In genomic region chr14:20836668-20837338, GRCh38 we compare ENCODE assay signal across 8 cellular contexts. TPM values are rescaled to one million over a fixed set of nuclear protein-coding genes. Genes with fewer than 3 reads are reported as not detected.
DNase-seq lines count a peak whose midpoint lies in the region; ATAC-seq and TF ChIP-seq lines count a peak whose summit lies in the region.

No MANE protein-coding gene starts in this region.

- H3K27ac ChIP-seq in OCI-LY3 (ENCODE audit: low read length): no peak overlapping the region

- H3K4me3 Mint-ChIP-seq in progenitor cell of endocrine pancreas (ENCODE audit: low read depth): no peak overlapping the region

- H3K36me3 ChIP-seq in OCI-LY3 (replicated peaks; ENCODE audit: low read depth, low read length): no peaks in the 10 kb centered on the region

- ATAC-seq in HG02973 (IDR thresholded peaks at IDR 0.05; ENCODE audit: unreplicated experiment): no peak
- ATAC-seq in HG02759 (IDR thresholded peaks at IDR 0.05; ENCODE audit: unreplicated experiment): no peak

- H3K4me2 ChIP-seq in OCI-LY3 (ENCODE audit: low read length): no peak overlapping the region

- no peaks in the 10 kb centered on the region for H3K36me3 Mint-ChIP-seq in progenitor cell of endocrine pancreas (ENCODE audit: insufficient read depth)

- no peaks in the 10 kb centered on the region for H3K9me3 Mint-ChIP-seq in progenitor cell of endocrine pancreas (ENCODE audit: low read depth)

- no peak overlapping the region for H3K9ac ChIP-seq in OCI-LY3 (ENCODE audit: low read length)

- no peaks in the 10 kb centered on the region for H4K20me1 ChIP-seq in OCI-LY3 (ENCODE audit: insufficient read depth, low read length)

- no peaks in the 10 kb centered on the region for H3K27me3 Mint-ChIP-seq in progenitor cell of endocrine pancreas

- no peak overlapping the region for H3K4me3 ChIP-seq in OCI-LY3 (ENCODE audit: low read length)

- H3K4me1 Mint-ChIP-seq in progenitor cell of endocrine pancreas (ENCODE audit: low read depth): peaks cover 2% of the 10 kb centered on the region

- H3K79me2 ChIP-seq in OCI-LY3 (ENCODE audit: low read length): no peaks in the 10 kb centered on the region

- DNase-seq in ELF-1 (ENCODE audit: low read depth, low spot score) (peak; percentile 36), fibroblast of peridontal ligament (ENCODE audit: extremely low read depth) (peak; percentile 37), progenitor cell of endocrine pancreas (ENCODE audit: low spot score, unreplicated experiment) (no peak), COLO668 (lab: John Stamatoyannopoulos, UW; ENCODE audit: unreplicated experiment) (no peak)
- DNase-seq in activated CD4-positive, alpha-beta T cell treated with anti-CD3 and anti-CD28 coated beads, Interleukin-2, amount 50 U/mL, for 48 hours: no peak

- TF ChIP-seq CTCF in OCI-LY3 (IDR thresholded peaks at IDR 0.05; ENCODE audit: low read depth, low read length) (peak; percentile 14), progenitor cell of endocrine pancreas (IDR thresholded peaks at IDR 0.05; ENCODE audit: unreplicated experiment) (peak; percentile 58)

- H3K27ac Mint-ChIP-seq in progenitor cell of endocrine pancreas: no peak overlapping the region

- H3K4me1 ChIP-seq in OCI-LY3 (ENCODE audit: low read length): no peaks in the 10 kb centered on the region

- H2AFZ ChIP-seq in OCI-LY3 (ENCODE audit: low read depth, low read length): no peak overlapping the region

- no peaks in the 10 kb centered on the region for H3K27me3 ChIP-seq in OCI-LY3 (ENCODE audit: low read depth, low read length)

- H3K9me3 ChIP-seq in OCI-LY3 (ENCODE audit: insufficient read depth, low read length): no peaks in the 10 kb centered on the region

RNA-seq across cellular contexts. Expression of gene RNASE1, which starts 34.2 kb away (rescaled TPM):
- total RNA-seq in progenitor cell of endocrine pancreas: 4.5 and 7.1 TPM in 2 replicates

RNA-seq across cellular contexts. Expression of gene RNASE3, which starts 54.4 kb away (rescaled TPM):
- not detected in 2 replicates for total RNA-seq in progenitor cell of endocrine pancreas

RNA-seq across cellular contexts. Expression of gene RNASE6, which starts 55.7 kb away (rescaled TPM):
- total RNA-seq in progenitor cell of endocrine pancreas: not detected in 2 replicates

Comparison
In these comparisons a context has a peak if more than half of its experiments do, and no peak if none do; other contexts are left out.
1. DNase-seq: peak in ELF-1 (single experiment) and fibroblast of peridontal ligament (single experiment); none in progenitor cell of endocrine pancreas (single experiment), COLO668 (single experiment) and activated CD4-positive, alpha-beta T cell treated with anti-CD3 and anti-CD28 coated beads, Interleukin-2, amount 50 U/mL, for 48 hours (0 of 2).